In the genomic region with DNA sequence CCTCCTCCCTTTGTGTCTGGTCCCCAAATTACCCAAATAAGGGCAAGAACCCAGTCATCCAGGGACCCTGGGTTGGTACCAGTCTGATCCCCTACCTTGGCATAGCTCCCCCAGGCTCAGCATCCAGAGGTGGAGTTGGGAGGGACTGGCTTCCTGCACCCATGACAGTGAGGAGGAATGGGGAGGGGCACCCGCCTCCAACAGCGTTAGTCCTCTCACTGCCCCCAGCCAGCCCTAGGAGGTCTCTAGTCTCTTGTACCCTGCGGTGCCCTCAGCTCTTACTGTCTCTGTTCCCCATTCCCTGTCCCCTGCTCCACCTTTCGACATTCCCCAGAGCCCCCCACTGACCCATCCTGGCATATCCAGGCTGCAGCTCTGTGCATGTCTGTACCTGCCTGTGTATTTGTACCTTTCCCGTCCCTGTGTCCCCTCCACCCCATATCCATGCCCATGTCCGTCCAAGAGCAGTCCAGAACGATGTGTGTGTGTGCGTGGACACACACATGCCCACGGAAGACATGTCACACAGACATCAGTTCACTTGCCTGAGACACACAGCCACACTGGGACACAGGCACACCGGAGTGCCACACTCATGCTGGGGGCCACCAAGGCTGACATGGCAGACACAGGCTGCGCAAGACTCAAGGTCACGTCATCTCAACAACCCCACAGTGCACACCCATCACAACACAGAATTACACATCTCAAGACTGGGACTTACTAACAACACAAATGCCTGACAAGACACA, we compare ENCODE assay signal across 18 cellular contexts. TPM values are rescaled to one million over a fixed set of nuclear protein-coding genes. Genes with fewer than 3 reads are reported as not detected.
A peak's percentile ranks its signal among the peaks of the same experiment; 100 is the strongest.
DNase-seq lines count a peak whose midpoint lies in the region; ATAC-seq and TF ChIP-seq lines count a peak whose summit lies in the region.
"Had no signal": no experiment of that assay in that cellular context is flagged by ENCODE, and none has a peak within 500 bp of the region (broad histone marks: within the 10 kb centered on the region; RNA-seq: fewer than 3 reads in every experiment).

No MANE protein-coding gene starts in this region.

- POLR2A ChIA-PET in HEK293 (lab: Yijun Ruan, JAX) (interaction anchor here (0.6 to 0.8 kb wide), 2 partner anchors 32 to 51 kb away, joined by 3 to 4 read pairs; no protein-coding TSS in a partner anchor), HEK293T (lab: Yijun Ruan, JAX) (no interaction called here)
- POLR2A ChIA-PET in activated naive CD8-positive, alpha-beta T cell treated with anti-CD3 and anti-CD28 coated beads, Interleukin-2, amount 10 ng/mL, durations not matched to agents 7 days and 5 days (lab: Charles Lee): interaction anchor here (0.8 to 3.6 kb wide), 7 partner anchors 8 to 37 kb away, joined by 3 to 18 read pairs (median 5); no protein-coding TSS in a partner anchor
- POLR2A ChIA-PET in naive thymus-derived CD8-positive, alpha-beta T cell (lab: Charles Lee): interaction anchor here (0.8 to 15.2 kb wide), 9 partner anchors 8 to 51 kb away, joined by 3 to 465 read pairs (median 24); a partner anchor contains a TSS

- TF ChIP-seq CTCF in HEK293 (tag by site-specific recombination; IDR thresholded peaks at IDR 0.05) (no peak), BE2C (IDR thresholded peaks at IDR 0.05; ENCODE audit: low read depth, low read length) (no peak)

- ATAC-seq in activated naive CD8-positive, alpha-beta T cell treated with anti-CD3 and anti-CD28 coated beads, Interleukin-2, amount 10 ng/mL, durations not matched to agents 7 days and 5 days (ENCODE audit: low read depth): peak; percentile 7
- peak; percentile 4 to 9 for ATAC-seq in naive thymus-derived CD8-positive, alpha-beta T cell

- H3K9me3 Mint-ChIP-seq in activated CD4-positive, alpha-beta T cell treated with anti-CD3 and anti-CD28 coated beads, Interleukin-2, amount 10 ng/mL, durations not matched to agents 24 days and 14 days: no peaks in the 10 kb centered on the region
- H3K9me3 Mint-ChIP-seq in activated naive CD8-positive, alpha-beta T cell treated with anti-CD3 and anti-CD28 coated beads, Interleukin-2, amount 10 ng/mL, durations not matched to agents 7 days and 5 days: no peaks in the 10 kb centered on the region
- no peaks in the 10 kb centered on the region for H3K9me3 Mint-ChIP-seq in naive thymus-derived CD8-positive, alpha-beta T cell

- H3K36me3 ChIP-seq in HEK293 (ENCODE audit: control insufficient read depth in 2 of 2, insufficient read depth in 1 of 2, low read length in 2 of 2) (peaks cover 10 to 11% of the 10 kb centered on the region in 2 experiments), BE2C (no peaks in the 10 kb centered on the region)

- peaks cover 31% of the 10 kb centered on the region for H3K4me1 Mint-ChIP-seq in activated CD4-positive, alpha-beta T cell treated with anti-CD3 and anti-CD28 coated beads, Interleukin-2, amount 10 ng/mL, durations not matched to agents 24 days and 14 days
- H3K4me1 Mint-ChIP-seq in activated naive CD8-positive, alpha-beta T cell treated with anti-CD3 and anti-CD28 coated beads, Interleukin-2, amount 10 ng/mL, durations not matched to agents 7 days and 5 days: peaks cover 11% of the 10 kb centered on the region
- peaks cover 42 to 79% (median 55%) of the 10 kb centered on the region in 4 donors for H3K4me1 Mint-ChIP-seq in naive thymus-derived CD8-positive, alpha-beta T cell

- no peak overlapping the region for H3K27ac ChIP-seq in HEK293 (ENCODE audit: extremely low read depth, low read depth, low read length)
- H3K27ac ChIP-seq: brain microvascular endothelial cell, parathyroid adenoma, skin epidermis had no signal

- H3K36me3 Mint-ChIP-seq in activated CD4-positive, alpha-beta T cell treated with anti-CD3 and anti-CD28 coated beads, Interleukin-2, amount 10 ng/mL, durations not matched to agents 24 days and 14 days (ENCODE audit: low read depth): peaks cover 39% of the 10 kb centered on the region
- peaks cover 18% of the 10 kb centered on the region for H3K36me3 Mint-ChIP-seq in activated naive CD8-positive, alpha-beta T cell treated with anti-CD3 and anti-CD28 coated beads, Interleukin-2, amount 10 ng/mL, durations not matched to agents 7 days and 5 days
- H3K36me3 Mint-ChIP-seq in naive thymus-derived CD8-positive, alpha-beta T cell: peaks cover 0 to 25% (median 0%) of the 10 kb centered on the region in 3 donors

- DNase-seq in activated CD4-positive, alpha-beta T cell treated with anti-CD3 and anti-CD28 coated beads, Interleukin-2, amount 10 ng/mL, durations not matched to agents 24 days and 14 days: peak; percentile 61
- no peak for DNase-seq in activated CD4-positive, alpha-beta T cell treated with anti-CD3 and anti-CD28 coated beads for 1 hour
- DNase-seq in activated naive CD8-positive, alpha-beta T cell treated with anti-CD3 and anti-CD28 coated beads, Interleukin-2, amount 10 ng/mL, durations not matched to agents 7 days and 5 days: no peak
- peak in 2 of 10 donors; percentile 31 to 43 for DNase-seq in naive thymus-derived CD8-positive, alpha-beta T cell
- DNase-seq in retina: no peak
- no peak for DNase-seq in BE2C
- no peak for DNase-seq in HEK293T (ENCODE audit: extremely low spot score)
- DNase-seq: activated CD8-positive, alpha-beta memory T cell treated with anti-CD3 and anti-CD28 coated beads for 24 hours; activated gamma-delta T cell; brain microvascular endothelial cell; hippocampal formation; KBM-7; NCI-H1092 treated with DMSO at 0.1 percent for 48 hours; NCI-H2227 treated with DMSO at 0.1 percent for 48 hours; SIG-M5 had no signal

- no peak overlapping the region for H3K27ac Mint-ChIP-seq in activated CD4-positive, alpha-beta T cell treated with anti-CD3 and anti-CD28 coated beads, Interleukin-2, amount 10 ng/mL, durations not matched to agents 24 days and 14 days
- H3K27ac Mint-ChIP-seq in activated naive CD8-positive, alpha-beta T cell treated with anti-CD3 and anti-CD28 coated beads, Interleukin-2, amount 10 ng/mL, durations not matched to agents 7 days and 5 days: peak overlapping the region; percentile 35
- peak overlapping the region; percentile 64 to 92 (median 88) for H3K27ac Mint-ChIP-seq in naive thymus-derived CD8-positive, alpha-beta T cell

- no peaks in the 10 kb centered on the region for H3K9me3 ChIP-seq in HEK293 (ENCODE audit: control insufficient read depth, insufficient read depth, low read depth, low read length)
- H3K9me3 ChIP-seq in BE2C: no peaks in the 10 kb centered on the region

- H3K4me3 ChIP-seq in HEK293 (ENCODE audit: low read depth, low read length) (no peak overlapping the region), BE2C (ENCODE audit: low read depth, low read length) (no peak overlapping the region)

- H3K27me3 ChIP-seq in BE2C: peaks cover 43% of the 10 kb centered on the region

- peaks cover 31% of the 10 kb centered on the region for H3K27me3 Mint-ChIP-seq in activated CD4-positive, alpha-beta T cell treated with anti-CD3 and anti-CD28 coated beads, Interleukin-2, amount 10 ng/mL, durations not matched to agents 24 days and 14 days
- H3K27me3 Mint-ChIP-seq in activated naive CD8-positive, alpha-beta T cell treated with anti-CD3 and anti-CD28 coated beads, Interleukin-2, amount 10 ng/mL, durations not matched to agents 7 days and 5 days: peaks cover 24% of the 10 kb centered on the region
- H3K27me3 Mint-ChIP-seq in naive thymus-derived CD8-positive, alpha-beta T cell: peaks cover 0 to 3% (median 0%) of the 10 kb centered on the region in 5 donors

- H3K4me3 Mint-ChIP-seq in activated CD4-positive, alpha-beta T cell treated with anti-CD3 and anti-CD28 coated beads, Interleukin-2, amount 10 ng/mL, durations not matched to agents 24 days and 14 days: no peak overlapping the region
- H3K4me3 Mint-ChIP-seq in activated naive CD8-positive, alpha-beta T cell treated with anti-CD3 and anti-CD28 coated beads, Interleukin-2, amount 10 ng/mL, durations not matched to agents 7 days and 5 days: no peak overlapping the region
- H3K4me3 Mint-ChIP-seq in naive thymus-derived CD8-positive, alpha-beta T cell: peak overlapping the region in 8 of 10 donors; percentile 1 to 52 (median 22)

- CTCF ChIA-PET in HEK293 (lab: Yijun Ruan, JAX) (interaction anchor here (1.2 kb wide), 1 partner anchor 25 kb away, joined by 3 read pairs; no protein-coding TSS in a partner anchor), HEK293T (lab: Yijun Ruan, JAX) (no interaction called here)

- intact Hi-C loops in activated CD4-positive, alpha-beta T cell treated with anti-CD3 and anti-CD28 coated beads, Interleukin-2, amount 10 ng/mL, durations not matched to agents 24 days and 14 days (cut with micrococcal nuclease): no loop called here

- no peaks in the 10 kb centered on the region for H3K4me1 ChIP-seq in HEK293 (ENCODE audit: control insufficient read depth, insufficient read depth, low read length)
- peaks cover 7% of the 10 kb centered on the region for H3K4me1 ChIP-seq in BE2C

RNA-seq across cellular contexts. Expression of a gene that starts 17.8 kb away (rescaled TPM):
- total RNA-seq in activated CD4-positive, alpha-beta T cell treated with anti-CD3 and anti-CD28 coated beads, Interleukin-2, amount 10 ng/mL, durations not matched to agents 24 days and 14 days: 3.1 and 4.2 TPM in 2 replicates
- total RNA-seq in activated naive CD8-positive, alpha-beta T cell treated with anti-CD3 and anti-CD28 coated beads, Interleukin-2, amount 10 ng/mL, durations not matched to agents 7 days and 5 days: 1 to 10 TPM; 4.3 to 4.5 TPM
- 1 to 10 TPM; 7.5 to 8.1 TPM for total RNA-seq in naive thymus-derived CD8-positive, alpha-beta T cell
- not detected for polyA plus RNA-seq in naive thymus-derived CD8-positive, alpha-beta T cell
- not detected for polyA plus RNA-seq in BE2C (2012; ENCODE audit: insufficient read depth, insufficient read length, low read depth)

RNA-seq across cellular contexts. Expression of a gene that starts 27.4 kb away (rescaled TPM):
- total RNA-seq in activated CD4-positive, alpha-beta T cell treated with anti-CD3 and anti-CD28 coated beads, Interleukin-2, amount 10 ng/mL, durations not matched to agents 24 days and 14 days: 365 and 378 TPM in 2 replicates
- 100 to 1,000 TPM; 807 to 824 TPM for total RNA-seq in activated naive CD8-positive, alpha-beta T cell treated with anti-CD3 and anti-CD28 coated beads, Interleukin-2, amount 10 ng/mL, durations not matched to agents 7 days and 5 days
- 1,000 to 10,000 TPM; 1,211 to 1,239 TPM for total RNA-seq in naive thymus-derived CD8-positive, alpha-beta T cell
- polyA plus RNA-seq in naive thymus-derived CD8-positive, alpha-beta T cell: 100 to 1,000 TPM; 161 to 346 (median 211) TPM
- 33.2 TPM for polyA plus RNA-seq in BE2C (2012; ENCODE audit: insufficient read depth, insufficient read length, low read depth)

RNA-seq across cellular contexts. Expression of a gene that starts 33.3 kb away (rescaled TPM):
- total RNA-seq in activated CD4-positive, alpha-beta T cell treated with anti-CD3 and anti-CD28 coated beads, Interleukin-2, amount 10 ng/mL, durations not matched to agents 24 days and 14 days: 2.6 and 2.7 TPM in 2 replicates
- 10 to 100 TPM; 28.0 to 29.8 TPM for total RNA-seq in activated naive CD8-positive, alpha-beta T cell treated with anti-CD3 and anti-CD28 coated beads, Interleukin-2, amount 10 ng/mL, durations not matched to agents 7 days and 5 days
- 10 to 100 TPM; 48.6 to 51.0 TPM for total RNA-seq in naive thymus-derived CD8-positive, alpha-beta T cell
- 10 to 100 TPM; 54.9 to 88.2 (median 85.1) TPM for polyA plus RNA-seq in naive thymus-derived CD8-positive, alpha-beta T cell
- polyA plus RNA-seq in BE2C (2012; ENCODE audit: insufficient read depth, insufficient read length, low read depth): not detected

RNA-seq across cellular contexts. Expression of a gene that starts 48.7 kb away (rescaled TPM):
- total RNA-seq in activated CD4-positive, alpha-beta T cell treated with anti-CD3 and anti-CD28 coated beads, Interleukin-2, amount 10 ng/mL, durations not matched to agents 24 days and 14 days: 37.2 and 41.5 TPM in 2 replicates
- 10 to 100 TPM; 85.3 to 87.3 TPM for total RNA-seq in activated naive CD8-positive, alpha-beta T cell treated with anti-CD3 and anti-CD28 coated beads, Interleukin-2, amount 10 ng/mL, durations not matched to agents 7 days and 5 days
- 10 to 100 TPM; 87.6 to 90.3 TPM for total RNA-seq in naive thymus-derived CD8-positive, alpha-beta T cell
- polyA plus RNA-seq in naive thymus-derived CD8-positive, alpha-beta T cell: 100 to 1,000 TPM; 201 to 288 (median 231) TPM
- 203 TPM for polyA plus RNA-seq in BE2C (2012; ENCODE audit: insufficient read depth, insufficient read length, low read depth)

RNA-seq across cellular contexts. Expression of a gene that starts 50.4 kb away (rescaled TPM):
- total RNA-seq in activated CD4-positive, alpha-beta T cell treated with anti-CD3 and anti-CD28 coated beads, Interleukin-2, amount 10 ng/mL, durations not matched to agents 24 days and 14 days: 2,909 and 2,931 TPM in 2 replicates
- 1,000 to 10,000 TPM; 3,237 to 3,326 TPM for total RNA-seq in activated naive CD8-positive, alpha-beta T cell treated with anti-CD3 and anti-CD28 coated beads, Interleukin-2, amount 10 ng/mL, durations not matched to agents 7 days and 5 days
- total RNA-seq in naive thymus-derived CD8-positive, alpha-beta T cell: 1,000 to 10,000 TPM; 3,479 to 3,513 TPM
- 1,000 to 10,000 TPM; 6,905 to 8,825 (median 8,505) TPM for polyA plus RNA-seq in naive thymus-derived CD8-positive, alpha-beta T cell
- 1,584 TPM for polyA plus RNA-seq in BE2C (2012; ENCODE audit: insufficient read depth, insufficient read length, low read depth)

Comparison
In these comparisons a context has a peak if more than half of its experiments do, and no peak if none do; other contexts are left out.
1. H3K4me3 Mint-ChIP-seq: peak in naive thymus-derived CD8-positive, alpha-beta T cell (8 of 10); none in activated CD4-positive, alpha-beta T cell treated with anti-CD3 and anti-CD28 coated beads, Interleukin-2, amount 10 ng/mL, durations not matched to agents 24 days and 14 days (single experiment) and activated naive CD8-positive, alpha-beta T cell treated with anti-CD3 and anti-CD28 coated beads, Interleukin-2, amount 10 ng/mL, durations not matched to agents 7 days and 5 days (single experiment).